ENCODE assay signal across 26 cellular contexts in the genomic region with DNA sequence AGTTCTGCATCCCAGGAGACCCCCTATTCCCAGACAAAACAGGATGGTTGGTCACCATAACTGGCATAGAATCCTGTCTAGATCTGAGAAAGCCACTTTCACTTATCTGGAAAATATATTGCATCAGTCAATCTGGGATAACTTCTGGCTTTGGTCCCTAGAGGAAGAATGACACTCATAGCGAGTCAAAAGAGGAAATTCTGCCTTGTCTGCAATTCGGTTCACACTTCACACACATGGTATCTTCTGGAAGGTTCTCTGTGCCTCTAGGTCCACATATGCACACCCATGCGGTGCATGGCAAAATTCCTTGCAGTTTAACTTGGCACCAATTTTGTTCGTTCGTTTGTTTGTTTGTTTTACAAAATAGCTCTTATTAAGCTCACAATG. TPM values are rescaled to one million over a fixed set of nuclear protein-coding genes. Genes with fewer than 3 reads are reported as not detected.
"Had no signal": no experiment of that assay in that cellular context is flagged by ENCODE, and none has a peak within 500 bp of the region (broad histone marks: within the 10 kb centered on the region; RNA-seq: fewer than 3 reads in every experiment).

No MANE protein-coding gene starts in this region.

- DNase-seq: activated CD4-positive, alpha-beta T cell treated with anti-CD3 and anti-CD28 coated beads, Interleukin-2, amount 10 ng/mL, durations not matched to agents 24 days and 14 days; activated CD4-positive, alpha-beta T cell treated with anti-CD3 and anti-CD28 coated beads, Interleukin-2, amount 50 U/mL, for 48 hours; activated CD4-positive, CD25-positive, alpha-beta regulatory T cell treated with anti-CD3 and anti-CD28 coated beads, Interleukin-2, amount 50 U/mL, for 72 hours; activated CD8-positive, alpha-beta memory T cell treated with anti-CD3 and anti-CD28 coated beads, Interleukin-2, amount 10 ng/mL, durations not matched to agents 7 days and 5 days; activated effector memory CD4-positive, alpha-beta T cell treated with Interleukin-2 at 50 U/mL for 16 hours; activated naive CD4-positive, alpha-beta T cell; activated T-cell treated with anti-CD3 and anti-CD28 coated beads, Interleukin-2, amount 50 U/mL, for 24 hours; brain microvascular endothelial cell; MM.1S; NCI-H1105; NCI-H1436; NCI-H1694 treated with DMSO at 0.1 percent for 48 hours; NCI-H2029 treated with DMSO at 0.1 percent for 48 hours; NCI-H345; NCI-H510A; NCI-H526 treated with DMSO at 0.1 percent for 48 hours; PC-3; SHP77 treated with DMSO at 0.1 percent for 48 hours; T-helper 17 cell; T-helper 9 cell had no signal

- H3K4me3 Mint-ChIP-seq: activated CD4-positive, alpha-beta T cell treated with anti-CD3 and anti-CD28 coated beads, Interleukin-2, amount 10 ng/mL, durations not matched to agents 24 days and 14 days; activated CD8-positive, alpha-beta memory T cell treated with anti-CD3 and anti-CD28 coated beads, Interleukin-2, amount 10 ng/mL, durations not matched to agents 7 days and 5 days; activated naive CD4-positive, alpha-beta T cell treated with anti-CD3 and anti-CD28 coated beads, Interleukin-2, amount 50 U/mL, for 24 hours; activated T-cell treated with anti-CD3 and anti-CD28 coated beads, Interleukin-2, amount 50 U/mL, for 24 hours; activated T-helper 1 cell treated with anti-CD3 and anti-CD28 coated beads, Interleukin-12 subunit alpha, Interleukin-12 subunit beta, Interleukin-2, Interleukin-4 antibody, amounts not matched to agents 30 ng/mL and 10 ng/mL and 1 ng/mL, durations not matched to agents 14 hours and 24 hours and 36 hours; T-helper 17 cell; WTC11 had no signal

- H3K36me3 ChIP-seq: brain microvascular endothelial cell, cardiac muscle cell had no signal

- H3K27me3 Mint-ChIP-seq: activated CD8-positive, alpha-beta memory T cell treated with anti-CD3 and anti-CD28 coated beads, Interleukin-2, amount 10 ng/mL, durations not matched to agents 7 days and 5 days had no signal

- H3K27ac ChIP-seq: brain microvascular endothelial cell, cardiac muscle cell, KMS-11 had no signal

- FAIRE-seq: RCC 7860 had no signal

- H3K4me1 Mint-ChIP-seq: activated CD8-positive, alpha-beta memory T cell treated with anti-CD3 and anti-CD28 coated beads, Interleukin-2, amount 10 ng/mL, durations not matched to agents 7 days and 5 days; activated naive CD4-positive, alpha-beta T cell treated with anti-CD3 and anti-CD28 coated beads, Interleukin-2, amount 50 U/mL, for 24 hours; T-helper 17 cell had no signal

- H3K27me3 ChIP-seq: brain microvascular endothelial cell, cardiac muscle cell had no signal

- H3K9ac ChIP-seq: KMS-11 had no signal

- H3K9me3 Mint-ChIP-seq: activated CD4-positive, alpha-beta T cell treated with anti-CD3 and anti-CD28 coated beads, Interleukin-2, amount 10 ng/mL, durations not matched to agents 24 days and 14 days; activated naive CD4-positive, alpha-beta T cell treated with anti-CD3 and anti-CD28 coated beads, Interleukin-2, amount 50 U/mL, for 24 hours; activated T-cell treated with anti-CD3 and anti-CD28 coated beads, Interleukin-2, amount 50 U/mL, for 24 hours; activated T-helper 1 cell treated with anti-CD3 and anti-CD28 coated beads, Interleukin-12 subunit alpha, Interleukin-12 subunit beta, Interleukin-2, Interleukin-4 antibody, amounts not matched to agents 30 ng/mL and 10 ng/mL and 1 ng/mL, durations not matched to agents 14 hours and 24 hours and 36 hours had no signal

- H3K4me2 ChIP-seq: KMS-11 had no signal

- H3K36me3 Mint-ChIP-seq: activated CD8-positive, alpha-beta memory T cell treated with anti-CD3 and anti-CD28 coated beads, Interleukin-2, amount 10 ng/mL, durations not matched to agents 7 days and 5 days; activated naive CD4-positive, alpha-beta T cell treated with anti-CD3 and anti-CD28 coated beads, Interleukin-2, amount 50 U/mL, for 24 hours; WTC11 had no signal

- H3K4me3 ChIP-seq: cardiac muscle cell had no signal

- H3K27ac Mint-ChIP-seq: activated CD4-positive, alpha-beta T cell treated with anti-CD3 and anti-CD28 coated beads, Interleukin-2, amount 10 ng/mL, durations not matched to agents 24 days and 14 days; activated CD8-positive, alpha-beta memory T cell treated with anti-CD3 and anti-CD28 coated beads, Interleukin-2, amount 10 ng/mL, durations not matched to agents 7 days and 5 days; activated naive CD4-positive, alpha-beta T cell treated with anti-CD3 and anti-CD28 coated beads, Interleukin-2, amount 50 U/mL, for 24 hours; activated T-helper 1 cell treated with anti-CD3 and anti-CD28 coated beads, Interleukin-12 subunit alpha, Interleukin-12 subunit beta, Interleukin-2, Interleukin-4 antibody, amounts not matched to agents 30 ng/mL and 10 ng/mL and 1 ng/mL, durations not matched to agents 14 hours and 24 hours and 36 hours; T-helper 17 cell; WTC11 had no signal

- ATAC-seq: activated CD8-positive, alpha-beta memory T cell treated with anti-CD3 and anti-CD28 coated beads, Interleukin-2, amount 10 ng/mL, durations not matched to agents 7 days and 5 days; PC-3; T-helper 17 cell; WTC11 had no signal

RNA-seq across cellular contexts. Expression of a gene that starts 49.2 kb away (rescaled TPM):
- total RNA-seq: activated CD4-positive, alpha-beta T cell treated with anti-CD3 and anti-CD28 coated beads, Interleukin-2, amount 10 ng/mL, durations not matched to agents 24 days and 14 days had no signal
